Comparison of ENCODE assay signal across 22 cellular contexts in genomic region chr14:56664811-56665421, GRCh38.
DNase-seq lines count a peak whose midpoint lies in the region; ATAC-seq and TF ChIP-seq lines count a peak whose summit lies in the region.
"Had no signal": no experiment of that assay in that cellular context is flagged by ENCODE, and none has a peak within 500 bp of the region (broad histone marks: within the 10 kb centered on the region; RNA-seq: fewer than 3 reads in every experiment).

No MANE protein-coding gene starts in this region.

- TF ChIP-seq CTCF in endodermal cell (conservative IDR thresholded peaks at IDR 0.05) (no peak), omental fat pad (IDR thresholded peaks at IDR 0.05) (no peak)

- no peak overlapping the region for H3K23ac ChIP-seq in mesenchymal stem cell (ENCODE audit: low read length in 2 of 2)

- H4K91ac ChIP-seq in mesenchymal stem cell (ENCODE audit: low read length): no peak overlapping the region

- peaks cover 9% of the 10 kb centered on the region for H3K36me3 Mint-ChIP-seq in endodermal cell (ENCODE audit: low read depth)

- 89 to 94% methylated on average over 8 to 9 of the region's 12 CpGs for WGBS in endodermal cell (ENCODE audit: insufficient coverage in 1 of 2, insufficient read length in 1 of 2), 2 experiments
- WGBS in mesenchymal stem cell: 95% methylated on average over 7 of the region's 12 CpGs

- DNase-seq in RPMI7951 (ENCODE audit: low read depth) (peak; percentile 3), endodermal cell (no peak), mesenchymal stem cell (no peak), omental fat pad (ENCODE audit: low spot score) (no peak), NOMO-1 treated with dmso at 0.1 percent for 144 hours (lab: John Stamatoyannopoulos, UW; ENCODE audit: unreplicated experiment) (no peak)
- DNase-seq: C1 segment of cervical spinal cord; CD4-positive, alpha-beta memory T cell; COR-L47; KG1; NCI-H1048; NCI-H1417; NCI-H1694 treated with DMSO at 0.1 percent for 48 hours; NCI-H2081; NCI-H2227 treated with DMSO at 0.1 percent for 48 hours; NCI-H526 treated with DMSO at 0.1 percent for 48 hours; SIG-M5 had no signal

- peaks cover 10% of the 10 kb centered on the region for H3K9me3 ChIP-seq in endodermal cell (ENCODE audit: control insufficient read depth, low read length)
- no peaks in the 10 kb centered on the region for H3K9me3 ChIP-seq in mesenchymal stem cell (ENCODE audit: control insufficient read depth, low read length)

- no peak overlapping the region for H2AK5ac ChIP-seq in mesenchymal stem cell (ENCODE audit: low read length, severe bottlenecking)

- H3K14ac ChIP-seq in mesenchymal stem cell (ENCODE audit: low read length in 2 of 2): no peak overlapping the region

- no peak overlapping the region for H2BK15ac ChIP-seq in mesenchymal stem cell (ENCODE audit: low read depth, poor library complexity, severe bottlenecking)

- H3K4me2 ChIP-seq in mesenchymal stem cell (ENCODE audit: low read length, poor library complexity, severe bottlenecking): no peak overlapping the region

- H3K4me3 ChIP-seq in endodermal cell (ENCODE audit: low read length) (no peak overlapping the region), mesenchymal stem cell (ENCODE audit: insufficient read depth in 1 of 2, low read depth in 1 of 2, low read length in 2 of 2) (no peak overlapping the region)
- H3K4me3 ChIP-seq: GM12878, SK-N-MC had no signal

- no peak overlapping the region for H2BK120ac ChIP-seq in mesenchymal stem cell (ENCODE audit: low read depth, low read length)

- H2BK5ac ChIP-seq in mesenchymal stem cell (ENCODE audit: low read depth, low read length, poor library complexity, severe bottlenecking): peak overlapping the region; percentile 57

- no peaks in the 10 kb centered on the region for H3K27me3 Mint-ChIP-seq in endodermal cell (ENCODE audit: insufficient read depth)

- peaks cover 13% of the 10 kb centered on the region for H3K9me3 Mint-ChIP-seq in endodermal cell

- H3K27ac ChIP-seq in endodermal cell (ENCODE audit: low read depth, low read length): no peak overlapping the region
- no peak overlapping the region for H3K27ac ChIP-seq in mesenchymal stem cell (ENCODE audit: low read length, poor library complexity, severe bottlenecking)
- H3K27ac ChIP-seq: SK-N-MC had no signal

- H3K18ac ChIP-seq in mesenchymal stem cell (ENCODE audit: low read depth in 1 of 2, low read length in 2 of 2): no peak overlapping the region

- no peak overlapping the region for H2BK12ac ChIP-seq in mesenchymal stem cell (ENCODE audit: low read length in 2 of 2)

- H3K79me1 ChIP-seq in mesenchymal stem cell (replicated peaks; ENCODE audit: low read length, poor library complexity, severe bottlenecking): no peaks in the 10 kb centered on the region

- no peak overlapping the region for H2AFZ ChIP-seq in mesenchymal stem cell (ENCODE audit: low read depth, low read length)

- H3K27me3 ChIP-seq in endodermal cell (ENCODE audit: control insufficient read depth, insufficient read depth, low read length, poor library complexity, severe bottlenecking): no peaks in the 10 kb centered on the region
- H3K27me3 ChIP-seq in mesenchymal stem cell (ENCODE audit: control insufficient read depth in 1 of 2, insufficient read depth in 1 of 2, low read length in 2 of 2): no peaks in the 10 kb centered on the region

- H3K4me3 Mint-ChIP-seq in endodermal cell: no peak overlapping the region
- H3K4me3 Mint-ChIP-seq: CD4-positive, alpha-beta memory T cell had no signal

- H4K8ac ChIP-seq in mesenchymal stem cell (ENCODE audit: low read length): no peak overlapping the region

- H3K4me1 Mint-ChIP-seq in endodermal cell: peaks cover 58% of the 10 kb centered on the region
- H3K4me1 Mint-ChIP-seq: CD4-positive, alpha-beta memory T cell had no signal

- H3K4ac ChIP-seq in mesenchymal stem cell (ENCODE audit: low read depth in 1 of 2, low read length in 2 of 2): no peak overlapping the region

- H3K9ac ChIP-seq in endodermal cell (ENCODE audit: extremely low read depth, low read length, poor library complexity, severe bottlenecking): no peak overlapping the region
- no peak overlapping the region for H3K9ac ChIP-seq in mesenchymal stem cell (ENCODE audit: low read length)

- H3K27ac Mint-ChIP-seq in endodermal cell: peak overlapping the region; percentile 41

- ATAC-seq in omental fat pad (ENCODE audit: low FRiP score) (no peak), HG03571 (IDR thresholded peaks at IDR 0.05; ENCODE audit: unreplicated experiment) (no peak), esophagus mucosa (no peak)
- ATAC-seq: GM12878, HCT116, Panc1 had no signal

- peaks cover 9% of the 10 kb centered on the region for H3K36me3 ChIP-seq in endodermal cell (ENCODE audit: control insufficient read depth, insufficient read depth, low read length)
- H3K36me3 ChIP-seq in mesenchymal stem cell (ENCODE audit: control insufficient read depth in 1 of 2, insufficient read depth in 2 of 2, low read depth in 1 of 2, low read length in 2 of 2): no peaks in the 10 kb centered on the region

- H3K4me1 ChIP-seq in endodermal cell (ENCODE audit: control insufficient read depth, insufficient read depth, low read length) (peaks cover 12% of the 10 kb centered on the region), mesenchymal stem cell (ENCODE audit: control insufficient read depth, insufficient read depth, low read depth, low read length) (no peaks in the 10 kb centered on the region)
